ENCODE assay signal across 1 cellular context in the genomic region with DNA sequence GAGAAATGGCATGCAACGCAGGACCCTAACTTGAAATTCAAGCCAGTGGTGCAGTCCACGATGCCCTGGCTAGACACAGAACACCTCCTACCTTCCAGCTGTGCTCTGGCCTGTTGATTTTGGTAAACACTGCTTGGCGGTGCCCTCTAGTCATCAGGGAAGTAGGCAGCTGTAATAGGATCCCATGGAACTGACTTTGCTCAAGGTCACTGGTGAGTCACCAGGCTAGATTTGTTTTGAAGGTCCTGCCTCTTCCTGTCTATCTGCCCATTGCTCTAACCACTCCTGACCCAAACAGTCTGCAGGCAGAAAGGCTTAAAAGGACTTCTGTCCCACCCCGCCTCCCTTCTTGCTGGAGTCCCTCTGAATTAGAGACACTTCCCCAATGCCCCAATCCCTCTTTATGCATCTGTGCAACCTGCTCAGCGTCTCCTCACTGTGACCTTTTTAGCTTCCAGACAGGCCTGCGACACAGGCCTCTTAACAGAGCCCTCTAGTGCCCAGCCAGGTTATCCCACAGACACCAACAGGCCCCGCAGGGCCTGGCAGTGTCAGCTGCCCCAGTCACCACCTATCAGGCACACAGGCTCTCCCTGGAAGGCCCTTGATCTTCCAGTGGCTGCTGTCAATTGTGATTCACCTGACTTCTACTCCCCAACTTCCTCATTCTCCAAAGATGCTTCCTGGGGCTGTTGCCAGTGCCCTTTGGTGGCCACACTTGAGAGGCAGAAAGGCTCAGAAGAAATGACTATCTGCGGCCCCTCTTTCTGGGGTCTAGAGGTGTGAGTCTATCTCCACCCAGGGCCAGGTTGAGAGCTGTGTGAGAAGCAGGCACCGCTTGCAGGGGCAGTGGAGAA.
TF ChIP-seq lines count a peak whose summit lies in the region.

No MANE protein-coding gene starts in this region.

TF ChIP-seq in HepG2, 621 proteins besides CTCF, POLR2A, EP300 and RAD21 (continued from another document and continues in another):
- TF ChIP-seq, protein P1, sequence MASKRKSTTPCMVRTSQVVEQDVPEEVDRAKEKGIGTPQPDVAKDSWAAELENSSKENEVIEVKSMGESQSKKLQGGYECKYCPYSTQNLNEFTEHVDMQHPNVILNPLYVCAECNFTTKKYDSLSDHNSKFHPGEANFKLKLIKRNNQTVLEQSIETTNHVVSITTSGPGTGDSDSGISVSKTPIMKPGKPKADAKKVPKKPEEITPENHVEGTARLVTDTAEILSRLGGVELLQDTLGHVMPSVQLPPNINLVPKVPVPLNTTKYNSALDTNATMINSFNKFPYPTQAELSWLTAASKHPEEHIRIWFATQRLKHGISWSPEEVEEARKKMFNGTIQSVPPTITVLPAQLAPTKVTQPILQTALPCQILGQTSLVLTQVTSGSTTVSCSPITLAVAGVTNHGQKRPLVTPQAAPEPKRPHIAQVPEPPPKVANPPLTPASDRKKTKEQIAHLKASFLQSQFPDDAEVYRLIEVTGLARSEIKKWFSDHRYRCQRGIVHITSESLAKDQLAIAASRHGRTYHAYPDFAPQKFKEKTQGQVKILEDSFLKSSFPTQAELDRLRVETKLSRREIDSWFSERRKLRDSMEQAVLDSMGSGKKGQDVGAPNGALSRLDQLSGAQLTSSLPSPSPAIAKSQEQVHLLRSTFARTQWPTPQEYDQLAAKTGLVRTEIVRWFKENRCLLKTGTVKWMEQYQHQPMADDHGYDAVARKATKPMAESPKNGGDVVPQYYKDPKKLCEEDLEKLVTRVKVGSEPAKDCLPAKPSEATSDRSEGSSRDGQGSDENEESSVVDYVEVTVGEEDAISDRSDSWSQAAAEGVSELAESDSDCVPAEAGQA (IDR thresholded peaks at IDR 0.05; ENCODE audit: low read depth): peak; percentile 11; the same call in 1 of the 2 replicates
- TF ChIP-seq, protein P1 (CRISPR knock-in tag; IDR thresholded peaks at IDR 0.05; ENCODE audit: borderline replicate concordance): no peak
- TF ChIP-seq CCDC6 (CRISPR knock-in tag; IDR thresholded peaks at IDR 0.05): peak; percentile 54; the same call in 1 of the 2 replicates
- TF ChIP-seq, protein P2, sequence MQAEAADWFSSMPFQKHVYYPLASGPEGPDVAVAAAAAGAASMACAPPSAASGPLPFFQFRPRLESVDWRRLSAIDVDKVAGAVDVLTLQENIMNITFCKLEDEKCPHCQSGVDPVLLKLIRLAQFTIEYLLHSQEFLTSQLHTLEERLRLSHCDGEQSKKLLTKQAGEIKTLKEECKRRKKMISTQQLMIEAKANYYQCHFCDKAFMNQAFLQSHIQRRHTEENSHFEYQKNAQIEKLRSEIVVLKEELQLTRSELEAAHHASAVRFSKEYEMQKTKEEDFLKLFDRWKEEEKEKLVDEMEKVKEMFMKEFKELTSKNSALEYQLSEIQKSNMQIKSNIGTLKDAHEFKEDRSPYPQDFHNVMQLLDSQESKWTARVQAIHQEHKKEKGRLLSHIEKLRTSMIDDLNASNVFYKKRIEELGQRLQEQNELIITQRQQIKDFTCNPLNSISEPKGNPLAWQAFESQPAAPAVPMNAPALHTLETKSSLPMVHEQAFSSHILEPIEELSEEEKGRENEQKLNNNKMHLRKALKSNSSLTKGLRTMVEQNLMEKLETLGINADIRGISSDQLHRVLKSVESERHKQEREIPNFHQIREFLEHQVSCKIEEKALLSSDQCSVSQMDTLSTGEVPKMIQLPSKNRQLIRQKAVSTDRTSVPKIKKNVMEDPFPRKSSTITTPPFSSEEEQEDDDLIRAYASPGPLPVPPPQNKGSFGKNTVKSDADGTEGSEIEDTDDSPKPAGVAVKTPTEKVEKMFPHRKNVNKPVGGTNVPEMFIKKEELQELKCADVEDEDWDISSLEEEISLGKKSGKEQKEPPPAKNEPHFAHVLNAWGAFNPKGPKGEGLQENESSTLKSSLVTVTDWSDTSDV (CRISPR knock-in tag; IDR thresholded peaks at IDR 0.05): peak; percentile 83; the same call in 1 of the 2 replicates
- TF ChIP-seq, protein P3, sequence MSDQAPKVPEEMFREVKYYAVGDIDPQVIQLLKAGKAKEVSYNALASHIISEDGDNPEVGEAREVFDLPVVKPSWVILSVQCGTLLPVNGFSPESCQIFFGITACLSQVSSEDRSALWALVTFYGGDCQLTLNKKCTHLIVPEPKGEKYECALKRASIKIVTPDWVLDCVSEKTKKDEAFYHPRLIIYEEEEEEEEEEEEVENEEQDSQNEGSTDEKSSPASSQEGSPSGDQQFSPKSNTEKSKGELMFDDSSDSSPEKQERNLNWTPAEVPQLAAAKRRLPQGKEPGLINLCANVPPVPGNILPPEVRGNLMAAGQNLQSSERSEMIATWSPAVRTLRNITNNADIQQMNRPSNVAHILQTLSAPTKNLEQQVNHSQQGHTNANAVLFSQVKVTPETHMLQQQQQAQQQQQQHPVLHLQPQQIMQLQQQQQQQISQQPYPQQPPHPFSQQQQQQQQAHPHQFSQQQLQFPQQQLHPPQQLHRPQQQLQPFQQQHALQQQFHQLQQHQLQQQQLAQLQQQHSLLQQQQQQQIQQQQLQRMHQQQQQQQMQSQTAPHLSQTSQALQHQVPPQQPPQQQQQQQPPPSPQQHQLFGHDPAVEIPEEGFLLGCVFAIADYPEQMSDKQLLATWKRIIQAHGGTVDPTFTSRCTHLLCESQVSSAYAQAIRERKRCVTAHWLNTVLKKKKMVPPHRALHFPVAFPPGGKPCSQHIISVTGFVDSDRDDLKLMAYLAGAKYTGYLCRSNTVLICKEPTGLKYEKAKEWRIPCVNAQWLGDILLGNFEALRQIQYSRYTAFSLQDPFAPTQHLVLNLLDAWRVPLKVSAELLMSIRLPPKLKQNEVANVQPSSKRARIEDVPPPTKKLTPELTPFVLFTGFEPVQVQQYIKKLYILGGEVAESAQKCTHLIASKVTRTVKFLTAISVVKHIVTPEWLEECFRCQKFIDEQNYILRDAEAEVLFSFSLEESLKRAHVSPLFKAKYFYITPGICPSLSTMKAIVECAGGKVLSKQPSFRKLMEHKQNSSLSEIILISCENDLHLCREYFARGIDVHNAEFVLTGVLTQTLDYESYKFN (CRISPR knock-in tag; conservative IDR thresholded peaks at IDR 0.05): peak; percentile 99
- TF ChIP-seq, protein P4, sequence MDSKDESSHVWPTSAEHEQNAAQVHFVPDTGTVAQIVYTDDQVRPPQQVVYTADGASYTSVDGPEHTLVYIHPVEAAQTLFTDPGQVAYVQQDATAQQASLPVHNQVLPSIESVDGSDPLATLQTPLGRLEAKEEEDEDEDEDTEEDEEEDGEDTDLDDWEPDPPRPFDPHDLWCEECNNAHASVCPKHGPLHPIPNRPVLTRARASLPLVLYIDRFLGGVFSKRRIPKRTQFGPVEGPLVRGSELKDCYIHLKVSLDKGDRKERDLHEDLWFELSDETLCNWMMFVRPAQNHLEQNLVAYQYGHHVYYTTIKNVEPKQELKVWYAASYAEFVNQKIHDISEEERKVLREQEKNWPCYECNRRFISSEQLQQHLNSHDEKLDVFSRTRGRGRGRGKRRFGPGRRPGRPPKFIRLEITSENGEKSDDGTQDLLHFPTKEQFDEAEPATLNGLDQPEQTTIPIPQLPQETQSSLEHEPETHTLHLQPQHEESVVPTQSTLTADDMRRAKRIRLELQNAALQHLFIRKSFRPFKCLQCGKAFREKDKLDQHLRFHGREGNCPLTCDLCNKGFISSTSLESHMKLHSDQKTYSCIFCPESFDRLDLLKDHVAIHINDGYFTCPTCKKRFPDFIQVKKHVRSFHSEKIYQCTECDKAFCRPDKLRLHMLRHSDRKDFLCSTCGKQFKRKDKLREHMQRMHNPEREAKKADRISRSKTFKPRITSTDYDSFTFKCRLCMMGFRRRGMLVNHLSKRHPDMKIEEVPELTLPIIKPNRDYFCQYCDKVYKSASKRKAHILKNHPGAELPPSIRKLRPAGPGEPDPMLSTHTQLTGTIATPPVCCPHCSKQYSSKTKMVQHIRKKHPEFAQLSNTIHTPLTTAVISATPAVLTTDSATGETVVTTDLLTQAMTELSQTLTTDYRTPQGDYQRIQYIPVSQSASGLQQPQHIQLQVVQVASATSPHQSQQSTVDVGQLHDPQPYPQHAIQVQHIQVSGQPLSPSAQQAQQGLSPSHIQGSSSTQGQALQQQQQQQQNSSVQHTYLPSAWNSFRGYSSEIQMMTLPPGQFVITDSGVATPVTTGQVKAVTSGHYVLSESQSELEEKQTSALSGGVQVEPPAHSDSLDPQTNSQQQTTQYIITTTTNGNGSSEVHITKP (CRISPR knock-in tag; IDR thresholded peaks at IDR 0.05; ENCODE audit: low read depth): peak; percentile 94
- TF ChIP-seq BRD4 (CRISPR knock-in tag; IDR thresholded peaks at IDR 0.05): no peak
- TF ChIP-seq, protein P5, sequence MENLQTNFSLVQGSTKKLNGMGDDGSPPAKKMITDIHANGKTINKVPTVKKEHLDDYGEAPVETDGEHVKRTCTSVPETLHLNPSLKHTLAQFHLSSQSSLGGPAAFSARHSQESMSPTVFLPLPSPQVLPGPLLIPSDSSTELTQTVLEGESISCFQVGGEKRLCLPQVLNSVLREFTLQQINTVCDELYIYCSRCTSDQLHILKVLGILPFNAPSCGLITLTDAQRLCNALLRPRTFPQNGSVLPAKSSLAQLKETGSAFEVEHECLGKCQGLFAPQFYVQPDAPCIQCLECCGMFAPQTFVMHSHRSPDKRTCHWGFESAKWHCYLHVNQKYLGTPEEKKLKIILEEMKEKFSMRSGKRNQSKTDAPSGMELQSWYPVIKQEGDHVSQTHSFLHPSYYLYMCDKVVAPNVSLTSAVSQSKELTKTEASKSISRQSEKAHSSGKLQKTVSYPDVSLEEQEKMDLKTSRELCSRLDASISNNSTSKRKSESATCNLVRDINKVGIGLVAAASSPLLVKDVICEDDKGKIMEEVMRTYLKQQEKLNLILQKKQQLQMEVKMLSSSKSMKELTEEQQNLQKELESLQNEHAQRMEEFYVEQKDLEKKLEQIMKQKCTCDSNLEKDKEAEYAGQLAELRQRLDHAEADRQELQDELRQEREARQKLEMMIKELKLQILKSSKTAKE (CRISPR knock-in tag; IDR thresholded peaks at IDR 0.05; ENCODE audit: borderline replicate concordance): peak; percentile 95
- TF ChIP-seq THYN1 (CRISPR knock-in tag; IDR thresholded peaks at IDR 0.05; ENCODE audit: borderline replicate concordance, low read depth): no peak
- TF ChIP-seq JDP2 (CRISPR knock-in tag; IDR thresholded peaks at IDR 0.05; ENCODE audit: borderline replicate concordance): no peak
- TF ChIP-seq RBAK (CRISPR knock-in tag; IDR thresholded peaks at IDR 0.05): 0 out of 2 replicates have a peak, but pooled peaks have one; percentile 15
- TF ChIP-seq KAT8 (CRISPR knock-in tag; IDR thresholded peaks at IDR 0.05): peak; percentile 89
- no peak for TF ChIP-seq PLRG1 (conservative IDR thresholded peaks at IDR 0.05)
- TF ChIP-seq ZFAT (CRISPR knock-in tag; conservative IDR thresholded peaks at IDR 0.05): no peak
- TF ChIP-seq TCF12 (IDR thresholded peaks at IDR 0.05): no peak
- TF ChIP-seq TCF12 (CRISPR knock-in tag; IDR thresholded peaks at IDR 0.05): peak; percentile 17; the same call in 1 of the 2 replicates
- no peak for TF ChIP-seq ZNF780A (CRISPR knock-in tag; IDR thresholded peaks at IDR 0.05)
- no peak for TF ChIP-seq MEIS2 (CRISPR knock-in tag; IDR thresholded peaks at IDR 0.05)
- peak; percentile 19 for TF ChIP-seq ZNF781 (CRISPR knock-in tag; IDR thresholded peaks at IDR 0.05; ENCODE audit: borderline replicate concordance, not compliant biosample characterization)
- TF ChIP-seq GATA4 (IDR thresholded peaks at IDR 0.05; ENCODE audit: borderline replicate concordance, low read depth): peak; percentile 27; the same call in 1 of the 2 replicates
- peak; percentile 95 for TF ChIP-seq DPF2 (CRISPR knock-in tag; IDR thresholded peaks at IDR 0.05; ENCODE audit: borderline replicate concordance, low read depth)
- TF ChIP-seq KLF6 (CRISPR knock-in tag; IDR thresholded peaks at IDR 0.05): peak; percentile 78; the same call in 1 of the 2 replicates
- TF ChIP-seq ZNF550 (CRISPR knock-in tag; IDR thresholded peaks at IDR 0.05; ENCODE audit: borderline replicate concordance): no peak
- TF ChIP-seq, protein P6, sequence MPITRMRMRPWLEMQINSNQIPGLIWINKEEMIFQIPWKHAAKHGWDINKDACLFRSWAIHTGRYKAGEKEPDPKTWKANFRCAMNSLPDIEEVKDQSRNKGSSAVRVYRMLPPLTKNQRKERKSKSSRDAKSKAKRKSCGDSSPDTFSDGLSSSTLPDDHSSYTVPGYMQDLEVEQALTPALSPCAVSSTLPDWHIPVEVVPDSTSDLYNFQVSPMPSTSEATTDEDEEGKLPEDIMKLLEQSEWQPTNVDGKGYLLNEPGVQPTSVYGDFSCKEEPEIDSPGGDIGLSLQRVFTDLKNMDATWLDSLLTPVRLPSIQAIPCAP (CRISPR knock-in tag; IDR thresholded peaks at IDR 0.05; ENCODE audit: low read depth): no peak
- no peak for TF ChIP-seq SATB2 (CRISPR knock-in tag; IDR thresholded peaks at IDR 0.05)
- TF ChIP-seq CHCHD3 (CRISPR knock-in tag; IDR thresholded peaks at IDR 0.05): no peak
- TF ChIP-seq ZNF891 (CRISPR knock-in tag; IDR thresholded peaks at IDR 0.05): no peak
- TF ChIP-seq, protein P7, sequence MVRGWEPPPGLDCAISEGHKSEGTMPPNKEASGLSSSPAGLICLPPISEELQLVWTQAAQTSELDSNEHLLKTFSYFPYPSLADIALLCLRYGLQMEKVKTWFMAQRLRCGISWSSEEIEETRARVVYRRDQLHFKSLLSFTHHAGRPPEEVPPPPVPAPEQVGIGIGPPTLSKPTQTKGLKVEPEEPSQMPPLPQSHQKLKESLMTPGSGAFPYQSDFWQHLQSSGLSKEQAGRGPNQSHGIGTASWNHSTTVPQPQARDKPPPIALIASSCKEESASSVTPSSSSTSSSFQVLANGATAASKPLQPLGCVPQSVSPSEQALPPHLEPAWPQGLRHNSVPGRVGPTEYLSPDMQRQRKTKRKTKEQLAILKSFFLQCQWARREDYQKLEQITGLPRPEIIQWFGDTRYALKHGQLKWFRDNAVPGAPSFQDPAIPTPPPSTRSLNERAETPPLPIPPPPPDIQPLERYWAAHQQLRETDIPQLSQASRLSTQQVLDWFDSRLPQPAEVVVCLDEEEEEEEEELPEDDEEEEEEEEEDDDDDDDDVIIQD (CRISPR knock-in tag; IDR thresholded peaks at IDR 0.05; ENCODE audit: low read depth): peak; percentile 80
